15 cellular contexts compared by ENCODE assay signal in the genomic region with DNA sequence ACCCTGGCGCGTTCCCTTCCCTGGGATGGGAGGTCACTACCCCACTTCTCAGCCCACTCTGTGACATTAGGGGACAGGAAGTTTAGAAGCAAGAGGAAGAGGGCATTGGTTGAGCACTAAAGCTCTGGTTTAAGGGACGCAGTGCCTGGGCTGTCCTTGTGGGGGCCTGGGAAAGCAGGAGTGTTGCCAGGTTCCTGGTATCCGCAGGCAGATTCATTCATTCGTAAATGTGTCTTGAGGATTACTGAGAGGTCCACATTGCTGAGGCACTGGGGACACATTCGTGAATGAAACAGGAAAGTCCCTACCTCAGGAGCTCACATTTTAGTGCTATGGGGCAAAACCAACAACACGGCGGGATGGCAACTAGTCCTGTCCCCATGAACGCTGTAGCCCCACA.
DNase-seq lines count a peak whose midpoint lies in the region; ATAC-seq and TF ChIP-seq lines count a peak whose summit lies in the region.
"Had no signal": no experiment of that assay in that cellular context is flagged by ENCODE, and none has a peak within 500 bp of the region (broad histone marks: within the 10 kb centered on the region; RNA-seq: fewer than 3 reads in every experiment).

No MANE protein-coding gene starts in this region.

- H3K9me2 ChIP-seq in GM23338 (ENCODE audit: insufficient read depth) (no peaks in the 10 kb centered on the region), PC-3 (replicated peaks; ENCODE audit: low read length) (no peaks in the 10 kb centered on the region)

- DNase-seq in GM23338 (ENCODE audit: low spot score) (peak; percentile 56), PC-3 (no peak), endothelial cell (ENCODE audit: low spot score) (no peak), osteoblast (ENCODE audit: insufficient read length, low spot score, missing footprints) (peak; percentile 62), cerebellar nuclear complex (lab: John Stamatoyannopoulos, UW) (no peak), hypothalamus (lab: John Stamatoyannopoulos, UW) (no peak)
- DNase-seq: CD8-positive, alpha-beta T cell; COR-L47; DMS153; DMS79 treated with DMSO at 0.1 percent for 48 hours; EL; IMR-90 had no signal

- no peaks in the 10 kb centered on the region for H3K9me3 Mint-ChIP-seq in GM23338
- no peaks in the 10 kb centered on the region for H3K9me3 Mint-ChIP-seq in endothelial cell (ENCODE audit: unreplicated experiment)
- H3K9me3 Mint-ChIP-seq: CD8-positive, alpha-beta T cell had no signal

- ATAC-seq in GM23338 (peak; percentile 2; the same call in 1 of the 3 replicates), PC-3 (no peak), GM21529 (IDR thresholded peaks at IDR 0.05; ENCODE audit: unreplicated experiment) (no peak)
- ATAC-seq: CD8-positive, alpha-beta T cell had no signal

- no peak overlapping the region for H3K9ac ChIP-seq in PC-3 (ENCODE audit: low read length)

- no peak overlapping the region for H3K27ac ChIP-seq in GM23338 (ENCODE audit: low read depth)
- H3K27ac ChIP-seq in PC-3 (ENCODE audit: low read length), result peak overlapping the region; percentile 95
- H3K27ac ChIP-seq in osteoblast (ENCODE audit: low read depth, low read length), result no peak overlapping the region
- H3K27ac ChIP-seq: 22Rv1 had no signal

- BruUV-seq in PC-3 (replicated peaks; lab: Mats Ljungman, UMichigan), result no TSS peak

- no peaks in the 10 kb centered on the region for H3K9me3 ChIP-seq in PC-3 (ENCODE audit: low read length)
- no peaks in the 10 kb centered on the region for H3K9me3 ChIP-seq in osteoblast (ENCODE audit: low read depth, low read length)

- H3F3A ChIP-seq in GM23338 (replicated peaks; ENCODE audit: low read depth), result 0 out of 2 replicates have a peak, but pooled peaks cover 5% of the 10 kb centered on the region
- H3F3A ChIP-seq in PC-3 (ENCODE audit: low read length, unreplicated experiment), result peaks cover 18% of the 10 kb centered on the region

- H3K27ac Mint-ChIP-seq in GM23338 (no peak overlapping the region), endothelial cell (ENCODE audit: unreplicated experiment) (peak overlapping the region; percentile 58)
- H3K27ac Mint-ChIP-seq: CD14-positive monocyte; CD8-positive, alpha-beta T cell had no signal

- H3K4me3 Mint-ChIP-seq in GM23338, result no peak overlapping the region
- H3K4me3 Mint-ChIP-seq in endothelial cell (ENCODE audit: unreplicated experiment), result no peak overlapping the region
- H3K4me3 Mint-ChIP-seq: CD14-positive monocyte; CD8-positive, alpha-beta T cell had no signal

- H3K27me3 ChIP-seq in GM23338 (ENCODE audit: insufficient read depth), result no peaks in the 10 kb centered on the region
- H3K27me3 ChIP-seq in PC-3 (ENCODE audit: low read length), result no peaks in the 10 kb centered on the region
- H3K27me3 ChIP-seq in osteoblast (ENCODE audit: insufficient read depth, low read length), result no peaks in the 10 kb centered on the region

- no peak overlapping the region; the same call in 1 of the 2 replicates for H3K4me2 ChIP-seq in GM23338
- no peak overlapping the region for H3K4me2 ChIP-seq in PC-3 (ENCODE audit: low read length)
- no peak overlapping the region for H3K4me2 ChIP-seq in osteoblast (ENCODE audit: insufficient read depth, low read length)

- intact Hi-C loops in PC-3 (cut with micrococcal nuclease), result no loop called here

- TF ChIP-seq CTCF in GM23338 (conservative IDR thresholded peaks at IDR 0.05; ENCODE audit: low read depth in 2 of 2), result 0 out of 4 replicates have a peak, but pooled peaks have one; percentile 3 to 12
- TF ChIP-seq CTCF in PC-3 (conservative IDR thresholded peaks at IDR 0.05; ENCODE audit: low read depth, low read length), result no peak
- no peak for TF ChIP-seq CTCF in endothelial cell (IDR thresholded peaks at IDR 0.05; ENCODE audit: unreplicated experiment)
- no peak for TF ChIP-seq CTCF in osteoblast (IDR thresholded peaks at IDR 0.05; ENCODE audit: extremely low read depth, low read depth, low read length)

- H3K79me2 ChIP-seq in GM23338 (replicated peaks; ENCODE audit: insufficient read depth) (no peaks in the 10 kb centered on the region), PC-3 (ENCODE audit: low read length) (peaks cover 43% of the 10 kb centered on the region), osteoblast (ENCODE audit: insufficient read depth, low read length) (no peaks in the 10 kb centered on the region)

- H3K36me3 Mint-ChIP-seq in GM23338 (ENCODE audit: low read depth) (no peaks in the 10 kb centered on the region), endothelial cell (ENCODE audit: low read depth, unreplicated experiment) (no peaks in the 10 kb centered on the region)
- H3K36me3 Mint-ChIP-seq: CD14-positive monocyte; CD8-positive, alpha-beta T cell had no signal

- H3K4me1 ChIP-seq in GM23338 (ENCODE audit: insufficient read depth) (peaks cover 64% of the 10 kb centered on the region), PC-3 (ENCODE audit: insufficient read depth, low read length) (peaks cover 72% of the 10 kb centered on the region), osteoblast (ENCODE audit: insufficient read depth, low read length) (peaks cover 35% of the 10 kb centered on the region)

- H3K36me3 ChIP-seq in GM23338 (ENCODE audit: insufficient read depth) (no peaks in the 10 kb centered on the region), PC-3 (ENCODE audit: low read depth, low read length) (peaks cover 41% of the 10 kb centered on the region), osteoblast (ENCODE audit: insufficient read depth, low read length) (no peaks in the 10 kb centered on the region)

- H3K4me3 ChIP-seq in GM23338, result no peak overlapping the region
- no peak overlapping the region for H3K4me3 ChIP-seq in PC-3 (ENCODE audit: low read length)
- no peak overlapping the region for H3K4me3 ChIP-seq in osteoblast (ENCODE audit: insufficient read depth, low read length)

- H4K20me1 ChIP-seq in GM23338 (replicated peaks; ENCODE audit: insufficient read depth), result no peaks in the 10 kb centered on the region
- no peaks in the 10 kb centered on the region for H4K20me1 ChIP-seq in PC-3 (ENCODE audit: low read length)
- H4K20me1 ChIP-seq in osteoblast (ENCODE audit: insufficient read depth, low read length), result no peaks in the 10 kb centered on the region

- peaks cover 77% of the 10 kb centered on the region for H3K4me1 Mint-ChIP-seq in GM23338
- H3K4me1 Mint-ChIP-seq in endothelial cell (ENCODE audit: unreplicated experiment), result peaks cover 40% of the 10 kb centered on the region
- H3K4me1 Mint-ChIP-seq: CD14-positive monocyte had no signal

- H3K27me3 Mint-ChIP-seq in GM23338 (ENCODE audit: insufficient read depth, low read depth, poor library complexity), result peaks cover 31% of the 10 kb centered on the region
- H3K27me3 Mint-ChIP-seq in endothelial cell (ENCODE audit: unreplicated experiment), result peaks cover 12% of the 10 kb centered on the region

- CTCF ChIA-PET in PC-3 (lab: Charles Lee), result no interaction called here

- H2AFZ ChIP-seq in GM23338, result peak overlapping the region; percentile 81
- no peak overlapping the region for H2AFZ ChIP-seq in PC-3 (ENCODE audit: low read length)
- H2AFZ ChIP-seq in osteoblast (ENCODE audit: low read length), result no peak overlapping the region

- POLR2A ChIA-PET in PC-3 (lab: Charles Lee; ENCODE audit: unreplicated experiment), result no interaction called here

TF ChIP-seq in GM23338, 12 proteins besides CTCF, POLR2A, EP300 and RAD21 (continues in another document):
- TF ChIP-seq NANOG (IDR thresholded peaks at IDR 0.05; ENCODE audit: borderline replicate concordance), result no peak
- TF ChIP-seq POLR2AphosphoS5 (IDR thresholded peaks at IDR 0.05; ENCODE audit: low read depth), result no peak
- TF ChIP-seq, protein P1, sequence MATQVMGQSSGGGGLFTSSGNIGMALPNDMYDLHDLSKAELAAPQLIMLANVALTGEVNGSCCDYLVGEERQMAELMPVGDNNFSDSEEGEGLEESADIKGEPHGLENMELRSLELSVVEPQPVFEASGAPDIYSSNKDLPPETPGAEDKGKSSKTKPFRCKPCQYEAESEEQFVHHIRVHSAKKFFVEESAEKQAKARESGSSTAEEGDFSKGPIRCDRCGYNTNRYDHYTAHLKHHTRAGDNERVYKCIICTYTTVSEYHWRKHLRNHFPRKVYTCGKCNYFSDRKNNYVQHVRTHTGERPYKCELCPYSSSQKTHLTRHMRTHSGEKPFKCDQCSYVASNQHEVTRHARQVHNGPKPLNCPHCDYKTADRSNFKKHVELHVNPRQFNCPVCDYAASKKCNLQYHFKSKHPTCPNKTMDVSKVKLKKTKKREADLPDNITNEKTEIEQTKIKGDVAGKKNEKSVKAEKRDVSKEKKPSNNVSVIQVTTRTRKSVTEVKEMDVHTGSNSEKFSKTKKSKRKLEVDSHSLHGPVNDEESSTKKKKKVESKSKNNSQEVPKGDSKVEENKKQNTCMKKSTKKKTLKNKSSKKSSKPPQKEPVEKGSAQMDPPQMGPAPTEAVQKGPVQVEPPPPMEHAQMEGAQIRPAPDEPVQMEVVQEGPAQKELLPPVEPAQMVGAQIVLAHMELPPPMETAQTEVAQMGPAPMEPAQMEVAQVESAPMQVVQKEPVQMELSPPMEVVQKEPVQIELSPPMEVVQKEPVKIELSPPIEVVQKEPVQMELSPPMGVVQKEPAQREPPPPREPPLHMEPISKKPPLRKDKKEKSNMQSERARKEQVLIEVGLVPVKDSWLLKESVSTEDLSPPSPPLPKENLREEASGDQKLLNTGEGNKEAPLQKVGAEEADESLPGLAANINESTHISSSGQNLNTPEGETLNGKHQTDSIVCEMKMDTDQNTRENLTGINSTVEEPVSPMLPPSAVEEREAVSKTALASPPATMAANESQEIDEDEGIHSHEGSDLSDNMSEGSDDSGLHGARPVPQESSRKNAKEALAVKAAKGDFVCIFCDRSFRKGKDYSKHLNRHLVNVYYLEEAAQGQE (IDR thresholded peaks at IDR 0.05; ENCODE audit: unreplicated experiment), result no peak
- TF ChIP-seq, protein P2, sequence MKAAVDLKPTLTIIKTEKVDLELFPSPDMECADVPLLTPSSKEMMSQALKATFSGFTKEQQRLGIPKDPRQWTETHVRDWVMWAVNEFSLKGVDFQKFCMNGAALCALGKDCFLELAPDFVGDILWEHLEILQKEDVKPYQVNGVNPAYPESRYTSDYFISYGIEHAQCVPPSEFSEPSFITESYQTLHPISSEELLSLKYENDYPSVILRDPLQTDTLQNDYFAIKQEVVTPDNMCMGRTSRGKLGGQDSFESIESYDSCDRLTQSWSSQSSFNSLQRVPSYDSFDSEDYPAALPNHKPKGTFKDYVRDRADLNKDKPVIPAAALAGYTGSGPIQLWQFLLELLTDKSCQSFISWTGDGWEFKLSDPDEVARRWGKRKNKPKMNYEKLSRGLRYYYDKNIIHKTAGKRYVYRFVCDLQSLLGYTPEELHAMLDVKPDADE (IDR thresholded peaks at IDR 0.05), result no peak
- no peak for TF ChIP-seq ZNF114 (CRISPR knock-in tag; IDR thresholded peaks at IDR 0.05)
- TF ChIP-seq EZH2 (IDR thresholded peaks at IDR 0.05; ENCODE audit: low read depth, unreplicated experiment), result no peak
- TF ChIP-seq ZNF331 (CRISPR knock-in tag; IDR thresholded peaks at IDR 0.05; ENCODE audit: low read depth), result no peak
- no peak for TF ChIP-seq CREB1 (CRISPR knock-in tag; IDR thresholded peaks at IDR 0.05; ENCODE audit: low read depth)
- no peak for TF ChIP-seq JUNB (IDR thresholded peaks at IDR 0.05; ENCODE audit: unreplicated experiment)

Comparison
In these comparisons a context has a peak if more than half of its experiments do, and no peak if none do; other contexts are left out.
1. DNase-seq: peak in GM23338 (single experiment) and osteoblast (single experiment); none in PC-3 (single experiment), endothelial cell (single experiment), cerebellar nuclear complex (0 of 2) and hypothalamus (0 of 51).
2. CTCF ChIP-seq: peak in GM23338 (2 of 2); none in PC-3 (single experiment), endothelial cell (single experiment) and osteoblast (single experiment).